Comparison of ENCODE assay signal across 17 cellular contexts in the genomic region with DNA sequence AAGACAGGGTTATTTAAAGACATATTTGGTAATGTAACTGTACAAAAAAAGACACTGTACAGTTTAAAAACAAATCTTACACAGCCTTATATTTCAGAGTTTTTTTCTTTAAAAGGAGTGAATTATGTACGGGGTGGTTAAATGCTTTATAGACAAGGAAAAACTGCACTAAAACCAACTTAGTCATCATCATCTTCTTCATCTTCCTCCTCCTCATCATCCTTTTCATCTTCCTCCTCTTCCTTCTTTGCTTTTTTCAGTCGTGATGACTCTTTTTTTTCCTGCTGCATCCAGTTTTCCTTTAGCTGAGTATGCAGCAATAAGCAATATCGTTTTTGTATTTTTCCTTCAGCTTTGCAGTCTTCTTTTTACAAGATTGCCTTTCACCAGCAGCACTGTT. TPM values are rescaled to one million over a fixed set of nuclear protein-coding genes. Genes with fewer than 3 reads are reported as not detected.
DNase-seq lines count a peak whose midpoint lies in the region; ATAC-seq and TF ChIP-seq lines count a peak whose summit lies in the region.
"Had no signal": no experiment of that assay in that cellular context is flagged by ENCODE, and none has a peak within 500 bp of the region (broad histone marks: within the 10 kb centered on the region; RNA-seq: fewer than 3 reads in every experiment).

No MANE protein-coding gene starts in this region.

- no peaks in the 10 kb centered on the region for H3K9me2 ChIP-seq in MM.1S (replicated peaks; ENCODE audit: insufficient read depth, low read length)

- H3K4me1 ChIP-seq in DND-41 (ENCODE audit: insufficient read depth, low read length) (peaks cover 7% of the 10 kb centered on the region; the same call in 1 of the 2 replicates), MM.1S (ENCODE audit: low read length) (0 out of 2 replicates have a peak, but pooled peaks cover 4% of the 10 kb centered on the region), fibroblast of lung (ENCODE audit: control insufficient read depth, extremely low read depth, insufficient read depth, low read length) (no peaks in the 10 kb centered on the region), parathyroid adenoma (no peaks in the 10 kb centered on the region)
- H3K4me1 ChIP-seq: BLaER1 treated with 17β-estradiol and CSF1 and Interleukin-3, amounts not matched to agents 10 nM and 100 nM had no signal

- ATAC-seq in DND-41 (ENCODE audit: insufficient read depth, low read depth) (no peak), Right ventricle myocardium superior (ENCODE audit: poor library complexity) (no peak)
- ATAC-seq: CD8-positive, alpha-beta T cell; HepG2 had no signal

- no peak overlapping the region for H3K27ac ChIP-seq in DND-41 (ENCODE audit: low read length)
- peak overlapping the region; percentile 12; the same call in 1 of the 2 replicates for H3K27ac ChIP-seq in MM.1S (ENCODE audit: low read length)
- H3K27ac ChIP-seq in fibroblast of lung (ENCODE audit: insufficient read depth, low read length) = no peak overlapping the region
- no peak overlapping the region for H3K27ac ChIP-seq in parathyroid adenoma
- H3K27ac ChIP-seq: BLaER1 treated with 17β-estradiol and CSF1 and Interleukin-3, amounts not matched to agents 10 nM and 100 nM had no signal

- H3K36me3 ChIP-seq in DND-41 (ENCODE audit: insufficient read depth, low read length) (no peaks in the 10 kb centered on the region), MM.1S (replicated peaks; ENCODE audit: insufficient read depth, low read length) (no peaks in the 10 kb centered on the region), fibroblast of lung (ENCODE audit: control insufficient read depth, insufficient read depth, low read length) (no peaks in the 10 kb centered on the region), parathyroid adenoma (ENCODE audit: control insufficient read depth, insufficient read depth, low read length) (no peaks in the 10 kb centered on the region)
- H3K36me3 ChIP-seq: BLaER1 treated with 17β-estradiol and CSF1 and Interleukin-3, amounts not matched to agents 10 nM and 100 nM had no signal

- H3K79me2 ChIP-seq in DND-41 (ENCODE audit: insufficient read depth, low read length) = no peaks in the 10 kb centered on the region
- H3K79me2 ChIP-seq in MM.1S (ENCODE audit: low read length) = no peaks in the 10 kb centered on the region
- no peaks in the 10 kb centered on the region for H3K79me2 ChIP-seq in fibroblast of lung (ENCODE audit: control insufficient read depth, insufficient read depth, low read length)
- no peaks in the 10 kb centered on the region for H3K79me2 ChIP-seq in parathyroid adenoma

- H3K9me3 ChIP-seq in DND-41 (ENCODE audit: insufficient read depth, low read length, severe bottlenecking) = no peaks in the 10 kb centered on the region
- no peaks in the 10 kb centered on the region for H3K9me3 ChIP-seq in MM.1S (replicated peaks; ENCODE audit: insufficient read depth, low read length)
- no peaks in the 10 kb centered on the region for H3K9me3 ChIP-seq in fibroblast of lung (ENCODE audit: control insufficient read depth, insufficient read depth, low read depth, low read length)
- no peaks in the 10 kb centered on the region for H3K9me3 ChIP-seq in parathyroid adenoma (ENCODE audit: control insufficient read depth, low read length)

- H3K4me2 ChIP-seq in DND-41 (ENCODE audit: insufficient read depth, low read length) (no peak overlapping the region), MM.1S (ENCODE audit: low read depth, low read length) (peak overlapping the region; percentile 70), fibroblast of lung (ENCODE audit: extremely low read depth, insufficient read depth, low read length) (peak overlapping the region; percentile 44), parathyroid adenoma (ENCODE audit: low read length) (no peak overlapping the region)
- H3K4me2 ChIP-seq: BLaER1 treated with 17β-estradiol and CSF1 and Interleukin-3, amounts not matched to agents 10 nM and 100 nM had no signal

- H4K20me1 ChIP-seq in DND-41 (ENCODE audit: insufficient read depth, low read length) = no peaks in the 10 kb centered on the region
- no peaks in the 10 kb centered on the region for H4K20me1 ChIP-seq in MM.1S (ENCODE audit: insufficient read depth, low read length)
- no peaks in the 10 kb centered on the region for H4K20me1 ChIP-seq in fibroblast of lung (ENCODE audit: control insufficient read depth, extremely low read depth, insufficient read depth, low read length)
- H4K20me1 ChIP-seq: BLaER1 treated with 17β-estradiol and CSF1 and Interleukin-3, amounts not matched to agents 10 nM and 100 nM had no signal

- H3K9ac ChIP-seq in DND-41 (ENCODE audit: low read depth, low read length) (no peak overlapping the region), MM.1S (ENCODE audit: low read length) (peak overlapping the region; percentile 31), fibroblast of lung (ENCODE audit: insufficient read depth, low read length) (no peak overlapping the region), parathyroid adenoma (no peak overlapping the region)
- H3K9ac ChIP-seq: BLaER1 treated with 17β-estradiol and CSF1 and Interleukin-3, amounts not matched to agents 10 nM and 100 nM had no signal

- H3K27me3 ChIP-seq in DND-41 (ENCODE audit: insufficient read depth, low read length, poor library complexity) (no peaks in the 10 kb centered on the region), MM.1S (replicated peaks; ENCODE audit: insufficient read depth, low read length) (no peaks in the 10 kb centered on the region), fibroblast of lung (ENCODE audit: control insufficient read depth, insufficient read depth, low read length) (no peaks in the 10 kb centered on the region), parathyroid adenoma (ENCODE audit: control insufficient read depth, insufficient read depth, low read length) (no peaks in the 10 kb centered on the region)
- H3K27me3 ChIP-seq: BLaER1 treated with 17β-estradiol and CSF1 and Interleukin-3, amounts not matched to agents 10 nM and 100 nM had no signal

- H3K4me3 ChIP-seq in DND-41 (ENCODE audit: low read depth in 1 of 2, low read length in 2 of 2) (no peak overlapping the region), MM.1S (ENCODE audit: low read length) (peak overlapping the region; percentile 53), fibroblast of lung (replicated peaks in 1 of 4; ENCODE audit: control extremely low read depth in 1 of 4, insufficient read depth in 1 of 4, low read depth in 3 of 4, low read length in 4 of 4) (no peak overlapping the region), parathyroid adenoma (ENCODE audit: low read depth, low read length) (no peak overlapping the region)
- H3K4me3 ChIP-seq: BLaER1 treated with 17β-estradiol and CSF1 and Interleukin-3, amounts not matched to agents 10 nM and 100 nM; GM12878 had no signal

- DNase-seq in DND-41 (no peak), MM.1S (no peak), fibroblast of lung (ENCODE audit: low read depth in 2 of 2) (no peak), HuH-7 (ENCODE audit: low spot score) (no peak), Right ventricle myocardium superior (no peak), SHP77 (lab: John Stamatoyannopoulos, UW) (no peak)
- DNase-seq: Calu3; CD8-positive, alpha-beta T cell; EL; Kasumi-1; NCI-H1105; NCI-H2081 treated with DMSO at 0.1 percent for 48 hours; NCI-H446 treated with DMSO at 0.1 percent for 48 hours had no signal

- intact Hi-C loops in Right ventricle myocardium superior (cut with DNase I) = no loop called here

- no peak for TF ChIP-seq CTCF in DND-41 (IDR thresholded peaks at IDR 0.05; ENCODE audit: borderline replicate concordance, extremely low read depth, low read length, poor library complexity, severe bottlenecking)
- no peak for TF ChIP-seq CTCF in MM.1S (IDR thresholded peaks at IDR 0.05; ENCODE audit: low read length)
- no peak for TF ChIP-seq CTCF in fibroblast of lung (conservative IDR thresholded peaks at IDR 0.05 in 1 of 2, IDR thresholded peaks at IDR 0.05 in 1 of 2; ENCODE audit: low read depth in 1 of 2, low read length in 2 of 2)
- no peak for TF ChIP-seq CTCF in parathyroid adenoma (IDR thresholded peaks at IDR 0.05)

- H2AFZ ChIP-seq in DND-41 (ENCODE audit: low read depth, low read length) (peak overlapping the region; percentile 41; the same call in 1 of the 2 replicates), MM.1S (ENCODE audit: low read length) (peak overlapping the region; percentile 75), fibroblast of lung (ENCODE audit: low read length) (peak overlapping the region; percentile 4), parathyroid adenoma (peak overlapping the region; percentile 6)

- no peaks in the 10 kb centered on the region for H3F3A ChIP-seq in MM.1S (ENCODE audit: insufficient read depth, low read length)

RNA-seq across cellular contexts. Expression of a gene that starts 14.6 kb away (rescaled TPM):
- total RNA-seq in fibroblast of lung (36.0 and 46.4 TPM in 2 replicates), Right ventricle myocardium superior (13.2 TPM)
- 44.8 and 68.3 TPM in 2 replicates for polyA plus RNA-seq in fibroblast of lung
- polyA plus RNA-seq in fibroblast of lung (2012) = 32.3 and 42.0 TPM in 2 replicates
- 10.5 and 40.1 TPM in 2 replicates for polyA minus RNA-seq in fibroblast of lung (ENCODE audit: low replicate concordance)

Comparison
In these comparisons a context has a peak if more than half of its experiments do, and no peak if none do; other contexts are left out.
1. H2AFZ ChIP-seq: peak in every context shown above with its lines; median percentile 75 in MM.1S; 41 in DND-41; 6 in parathyroid adenoma; 4 in fibroblast of lung.
2. H3K4me2 ChIP-seq: peak in MM.1S (single experiment) and fibroblast of lung (single experiment); none in DND-41 (single experiment) and parathyroid adenoma (single experiment).